ENCODE assay signal across 1 cellular context in the genomic region with DNA sequence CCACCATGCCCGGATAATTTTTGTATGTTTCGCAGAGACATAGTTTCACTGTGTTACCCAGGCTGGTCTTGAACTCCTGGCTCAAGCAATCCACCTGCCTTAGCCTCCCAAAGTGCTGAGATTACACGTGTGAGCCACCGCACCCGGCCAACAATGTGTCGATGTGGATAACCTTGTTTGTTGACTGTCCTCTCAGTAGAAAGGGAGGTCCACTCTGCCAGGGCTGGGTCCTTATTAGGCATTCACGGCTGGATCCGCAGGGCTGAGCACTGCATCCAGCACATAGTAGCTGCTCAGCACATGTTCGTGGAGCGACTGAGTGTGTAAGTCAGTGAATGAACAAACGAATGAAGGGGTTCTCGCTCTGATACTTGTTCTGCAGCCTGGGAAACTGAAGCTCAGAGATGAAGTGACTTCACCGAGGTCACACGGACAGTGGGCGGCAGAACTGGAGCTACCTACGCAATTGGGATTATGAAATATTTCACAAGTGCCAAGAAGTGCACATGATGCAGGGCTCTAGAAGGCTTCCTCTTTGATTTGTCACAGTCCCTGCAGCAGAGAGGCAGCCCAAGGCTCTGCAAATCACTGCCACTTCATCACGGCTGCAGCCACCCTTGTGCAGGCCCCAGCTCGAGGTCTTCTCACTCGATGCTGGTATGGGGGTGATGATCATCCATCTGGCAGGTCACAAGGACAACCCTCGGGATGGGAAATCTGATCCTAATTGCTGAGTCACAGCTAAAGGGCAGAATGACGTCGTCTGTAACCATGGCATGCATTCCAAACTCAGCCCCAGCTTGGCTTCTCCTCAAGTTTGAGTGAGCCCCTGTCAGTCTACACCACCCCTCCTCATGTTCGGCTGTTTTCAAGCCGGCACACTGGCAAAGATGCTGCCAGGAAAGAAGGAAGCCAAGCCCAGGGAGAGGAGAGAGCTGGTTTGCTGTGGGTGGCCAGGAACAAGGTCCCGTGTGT.
TF ChIP-seq lines count a peak whose summit lies in the region.

No MANE protein-coding gene starts in this region.

TF ChIP-seq in SK-N-SH treated with all-trans-retinoic acid at 6 μM for 48 hours, 23 proteins besides CTCF, POLR2A, EP300 and RAD21 (continued from another document):
- TF ChIP-seq, protein P1, sequence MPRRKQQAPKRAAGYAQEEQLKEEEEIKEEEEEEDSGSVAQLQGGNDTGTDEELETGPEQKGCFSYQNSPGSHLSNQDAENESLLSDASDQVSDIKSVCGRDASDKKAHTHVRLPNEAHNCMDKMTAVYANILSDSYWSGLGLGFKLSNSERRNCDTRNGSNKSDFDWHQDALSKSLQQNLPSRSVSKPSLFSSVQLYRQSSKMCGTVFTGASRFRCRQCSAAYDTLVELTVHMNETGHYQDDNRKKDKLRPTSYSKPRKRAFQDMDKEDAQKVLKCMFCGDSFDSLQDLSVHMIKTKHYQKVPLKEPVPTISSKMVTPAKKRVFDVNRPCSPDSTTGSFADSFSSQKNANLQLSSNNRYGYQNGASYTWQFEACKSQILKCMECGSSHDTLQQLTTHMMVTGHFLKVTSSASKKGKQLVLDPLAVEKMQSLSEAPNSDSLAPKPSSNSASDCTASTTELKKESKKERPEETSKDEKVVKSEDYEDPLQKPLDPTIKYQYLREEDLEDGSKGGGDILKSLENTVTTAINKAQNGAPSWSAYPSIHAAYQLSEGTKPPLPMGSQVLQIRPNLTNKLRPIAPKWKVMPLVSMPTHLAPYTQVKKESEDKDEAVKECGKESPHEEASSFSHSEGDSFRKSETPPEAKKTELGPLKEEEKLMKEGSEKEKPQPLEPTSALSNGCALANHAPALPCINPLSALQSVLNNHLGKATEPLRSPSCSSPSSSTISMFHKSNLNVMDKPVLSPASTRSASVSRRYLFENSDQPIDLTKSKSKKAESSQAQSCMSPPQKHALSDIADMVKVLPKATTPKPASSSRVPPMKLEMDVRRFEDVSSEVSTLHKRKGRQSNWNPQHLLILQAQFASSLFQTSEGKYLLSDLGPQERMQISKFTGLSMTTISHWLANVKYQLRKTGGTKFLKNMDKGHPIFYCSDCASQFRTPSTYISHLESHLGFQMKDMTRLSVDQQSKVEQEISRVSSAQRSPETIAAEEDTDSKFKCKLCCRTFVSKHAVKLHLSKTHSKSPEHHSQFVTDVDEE (CRISPR knock-in tag; IDR thresholded peaks at IDR 0.05), result no peak
- TF ChIP-seq ZNF8 (CRISPR knock-in tag; IDR thresholded peaks at IDR 0.05), result no peak
- TF ChIP-seq BACH2 (CRISPR knock-in tag; IDR thresholded peaks at IDR 0.05; ENCODE audit: borderline replicate concordance), result no peak
- no peak for TF ChIP-seq ZNF70 (CRISPR knock-in tag; IDR thresholded peaks at IDR 0.05)
- no peak; the same call in none of the 2 replicates for TF ChIP-seq ZFP3 (CRISPR knock-in tag; IDR thresholded peaks at IDR 0.05)
- TF ChIP-seq CSDC2 (CRISPR knock-in tag; IDR thresholded peaks at IDR 0.05), result 0 out of 2 replicates have a peak, but pooled peaks have one; percentile 69
- no peak for TF ChIP-seq ESRRG (CRISPR knock-in tag; IDR thresholded peaks at IDR 0.05)
